ENCODE assay signal across 10 cellular contexts in genomic region chr14:76782885-76783566, GRCh38. TPM values are rescaled to one million over a fixed set of nuclear protein-coding genes. Genes with fewer than 3 reads are reported as not detected.
A peak's percentile ranks its signal among the peaks of the same experiment; 100 is the strongest.
DNase-seq lines count a peak whose midpoint lies in the region; ATAC-seq and TF ChIP-seq lines count a peak whose summit lies in the region.
"Had no signal": no experiment of that assay in that cellular context is flagged by ENCODE, and none has a peak within 500 bp of the region (broad histone marks: within the 10 kb centered on the region; RNA-seq: fewer than 3 reads in every experiment).

No MANE protein-coding gene starts in this region.

- H3K4me3 ChIP-seq in breast epithelium: no peak overlapping the region
- no peak overlapping the region for H3K4me3 ChIP-seq in mammary epithelial cell (replicated peaks in 1 of 3; ENCODE audit: insufficient read depth in 1 of 3, low read depth in 2 of 3, low read length in 3 of 3)
- peak overlapping the region in 1 of 2 experiments; percentile 23 for H3K4me3 ChIP-seq in mesenchymal stem cell (ENCODE audit: insufficient read depth in 1 of 2, low read depth in 1 of 2, low read length in 2 of 2)
- no peak overlapping the region for H3K4me3 ChIP-seq in thyroid gland (replicated peaks in 1 of 3)

- H3K79me1 ChIP-seq in mesenchymal stem cell (replicated peaks; ENCODE audit: low read length, poor library complexity, severe bottlenecking): peaks cover 3% of the 10 kb centered on the region

- no TSS peak for BruUV-seq in mammary epithelial cell (replicated peaks; lab: Mats Ljungman, UMichigan)

- intact Hi-C loops in breast epithelium (cut with DNase I; ENCODE audit: low total_unique reads): loop anchor here (5.0 kb wide), 1 partner anchor 684 kb away; no protein-coding TSS in a partner anchor
- intact Hi-C loops in mammary epithelial cell (cut with micrococcal nuclease): no loop called here
- intact Hi-C loops in thyroid gland (cut with DNase I): loop anchor here (10.0 kb wide), 1 partner anchor 78 kb away; no protein-coding TSS in a partner anchor

- 55% methylated on average over 8 of the region's 9 CpGs for WGBS in mammary epithelial cell (ENCODE audit: low coverage, missing lambda C conversion rate)
- WGBS in mesenchymal stem cell: 72% methylated on average over 8 of the region's 9 CpGs
- 51 to 62% methylated on average over 8 to 9 of the region's 9 CpGs for WGBS in thyroid gland, 2 donors

- H4K20me1 ChIP-seq in mammary epithelial cell (ENCODE audit: insufficient read depth, low read length): no peaks in the 10 kb centered on the region

- POLR2A ChIA-PET in HEK293T (lab: Yijun Ruan, JAX): no interaction called here

- CTCF ChIA-PET in mammary epithelial cell (lab: Charles Lee; ENCODE audit: low non-redundant PET) (no interaction called here), HEK293T (lab: Yijun Ruan, JAX) (interaction anchor here (5.7 kb wide), 1 partner anchor 74 kb away, joined by 69 read pairs; no protein-coding TSS in a partner anchor)

- no peak overlapping the region for H3K14ac ChIP-seq in mesenchymal stem cell (ENCODE audit: low read length in 2 of 2)

- in situ Hi-C loops in mammary epithelial cell (cut with MboI; ENCODE audit: low sequenced_read_pairs in 2 of 2): no loop called here

- no peak overlapping the region for H3K9ac ChIP-seq in mammary epithelial cell (ENCODE audit: insufficient read depth, low read length)
- H3K9ac ChIP-seq in mesenchymal stem cell (ENCODE audit: low read length): no peak overlapping the region

- no peak overlapping the region for H2BK120ac ChIP-seq in mesenchymal stem cell (ENCODE audit: low read depth, low read length)

- H2BK12ac ChIP-seq in mesenchymal stem cell (ENCODE audit: low read length in 2 of 2): no peak overlapping the region

- H3K4ac ChIP-seq in mesenchymal stem cell (ENCODE audit: low read depth in 1 of 2, low read length in 2 of 2): peak overlapping the region in 1 of 2 experiments; percentile 41

- ATAC-seq in GM19467 (IDR thresholded peaks at IDR 0.05; ENCODE audit: unreplicated experiment): no peak

- no peaks in the 10 kb centered on the region for H3K36me3 ChIP-seq in breast epithelium
- peaks cover 4% of the 10 kb centered on the region for H3K36me3 ChIP-seq in mammary epithelial cell (ENCODE audit: insufficient read depth, low read length)
- peaks cover 33 to 64% of the 10 kb centered on the region in 2 experiments for H3K36me3 ChIP-seq in mesenchymal stem cell (ENCODE audit: control insufficient read depth in 1 of 2, insufficient read depth in 2 of 2, low read depth in 1 of 2, low read length in 2 of 2)
- H3K36me3 ChIP-seq in thyroid gland: peaks cover 11% of the 10 kb centered on the region in 2 donors

- H4K8ac ChIP-seq in mesenchymal stem cell (ENCODE audit: low read length): no peak overlapping the region

- H3K18ac ChIP-seq in mesenchymal stem cell (ENCODE audit: low read depth in 1 of 2, low read length in 2 of 2): no peak overlapping the region

- H3K4me2 ChIP-seq in mammary epithelial cell (ENCODE audit: insufficient read depth, low read depth, low read length) (no peak overlapping the region), mesenchymal stem cell (ENCODE audit: low read length, poor library complexity, severe bottlenecking) (no peak overlapping the region)

- no peaks in the 10 kb centered on the region for H3K27me3 ChIP-seq in breast epithelium
- no peaks in the 10 kb centered on the region for H3K27me3 ChIP-seq in mammary epithelial cell (ENCODE audit: insufficient read depth, low read length)
- H3K27me3 ChIP-seq in mesenchymal stem cell (ENCODE audit: control insufficient read depth in 1 of 2, insufficient read depth in 1 of 2, low read length in 2 of 2): no peaks in the 10 kb centered on the region
- H3K27me3 ChIP-seq in thyroid gland: no peaks in the 10 kb centered on the region

- H2BK15ac ChIP-seq in mesenchymal stem cell (ENCODE audit: low read depth, poor library complexity, severe bottlenecking): no peak overlapping the region

- H3K9me3 ChIP-seq in breast epithelium: no peaks in the 10 kb centered on the region
- H3K9me3 ChIP-seq in mammary epithelial cell (replicated peaks; ENCODE audit: insufficient read depth, low read length): no peaks in the 10 kb centered on the region
- H3K9me3 ChIP-seq in mesenchymal stem cell (ENCODE audit: control insufficient read depth, low read length): no peaks in the 10 kb centered on the region
- no peaks in the 10 kb centered on the region for H3K9me3 ChIP-seq in thyroid gland

- TF ChIP-seq POLR2A in breast epithelium (IDR thresholded peaks at IDR 0.05) (no peak), thyroid gland (IDR thresholded peaks at IDR 0.05) (no peak)

- no peaks in the 10 kb centered on the region for H3K4me1 ChIP-seq in breast epithelium
- peaks cover 16% of the 10 kb centered on the region for H3K4me1 ChIP-seq in mammary epithelial cell (ENCODE audit: insufficient read depth, low read length)
- peaks cover 7% of the 10 kb centered on the region for H3K4me1 ChIP-seq in mesenchymal stem cell (ENCODE audit: control insufficient read depth, insufficient read depth, low read depth, low read length)
- no peaks in the 10 kb centered on the region for H3K4me1 ChIP-seq in thyroid gland

- peak in 1 of 2 donors; percentile 15 for DNase-seq in breast epithelium (ENCODE audit: low spot score in 2 of 2)
- no peak for DNase-seq in mammary epithelial cell
- peak; percentile 44 for DNase-seq in mesenchymal stem cell
- no peak for DNase-seq in DMS53 (lab: John Stamatoyannopoulos, UW)
- DNase-seq in HEK293T (ENCODE audit: extremely low spot score): no peak
- DNase-seq in thyroid gland: no peak
- DNase-seq: NCI-H510A treated with DMSO at 0.1 percent for 48 hours, T1000 had no signal

- TF ChIP-seq CTCF in breast epithelium (IDR thresholded peaks at IDR 0.05) (no peak), mammary epithelial cell (conservative IDR thresholded peaks at IDR 0.05 in 1 of 2, IDR thresholded peaks at IDR 0.05 in 1 of 2; ENCODE audit: extremely low read depth in 1 of 2, insufficient read depth in 1 of 2, low read depth in 1 of 2, low read length in 2 of 2) (no peak), thyroid gland (IDR thresholded peaks at IDR 0.05) (no peak)

- no peak overlapping the region for H2AK5ac ChIP-seq in mesenchymal stem cell (ENCODE audit: low read length, severe bottlenecking)

- no peak overlapping the region for H2BK5ac ChIP-seq in mesenchymal stem cell (ENCODE audit: low read depth, low read length, poor library complexity, severe bottlenecking)

- peak overlapping the region; percentile 40 to 80 for H3K27ac ChIP-seq in breast epithelium
- no peak overlapping the region for H3K27ac ChIP-seq in mammary epithelial cell (ENCODE audit: insufficient read depth, low read depth, low read length)
- peak overlapping the region; percentile 65 for H3K27ac ChIP-seq in angular gyrus (ENCODE audit: low read depth, low read length)
- no peak overlapping the region for H3K27ac ChIP-seq in mesenchymal stem cell (ENCODE audit: low read length, poor library complexity, severe bottlenecking)
- H3K27ac ChIP-seq in thyroid gland: no peak overlapping the region

- dilution Hi-C loops in mammary epithelial cell (cut with HindIII; ENCODE audit: low sequenced_read_pairs): no loop called here

- no peak overlapping the region for H4K91ac ChIP-seq in mesenchymal stem cell (ENCODE audit: low read length)

- H3K79me2 ChIP-seq in mammary epithelial cell (ENCODE audit: insufficient read depth, low read length): no peaks in the 10 kb centered on the region

- H2AFZ ChIP-seq in mammary epithelial cell (ENCODE audit: low read depth, low read length): no peak overlapping the region
- H2AFZ ChIP-seq in mesenchymal stem cell (ENCODE audit: low read depth, low read length): no peak overlapping the region

- no peak overlapping the region for H3K23ac ChIP-seq in mesenchymal stem cell (ENCODE audit: low read length in 2 of 2)

TF ChIP-seq in HEK293T, 16 proteins besides CTCF, POLR2A, EP300 and RAD21:
- TF ChIP-seq FOXM1 (IDR thresholded peaks at IDR 0.05; ENCODE audit: borderline replicate concordance): no peak

RNA-seq across cellular contexts. Expression of gene VASH1, which starts 21.8 kb away (rescaled TPM):
- total RNA-seq in breast epithelium (1 to 10 TPM; 5.6 to 7.8 (median 5.8) TPM), mammary epithelial cell (1 to 10 TPM; 1.3 to 1.7 TPM), thyroid gland (1 to 10 TPM; 2.3 to 5.0 (median 3.1) TPM)
- polyA plus RNA-seq in mammary epithelial cell: 0.74 TPM
- polyA minus RNA-seq in mammary epithelial cell: 1.8 TPM
- 22.2 TPM for polyA plus RNA-seq in mesenchymal stem cell (2013, experiment 1 of 2)
- polyA plus RNA-seq in mesenchymal stem cell (2013, experiment 2 of 2): 21.4 TPM

RNA-seq across cellular contexts. Expression of gene ANGEL1, which starts 29.7 kb away (rescaled TPM):
- total RNA-seq in breast epithelium (10 to 100 TPM; 18.6 to 30.5 (median 24.7) TPM), mammary epithelial cell (10 to 100 TPM; 12.0 to 18.2 TPM), thyroid gland (10 to 100 TPM; 14.5 to 26.0 (median 18.4) TPM)
- 13.4 TPM for polyA plus RNA-seq in mammary epithelial cell
- polyA minus RNA-seq in mammary epithelial cell: 11.0 TPM
- 6.7 TPM for polyA plus RNA-seq in mesenchymal stem cell (2013, experiment 1 of 2)
- polyA plus RNA-seq in mesenchymal stem cell (2013, experiment 2 of 2): 6.5 TPM

RNA-seq across cellular contexts. Expression of gene LRRC74A, which starts 43.2 kb away (rescaled TPM):
- not detected for total RNA-seq in breast epithelium
- total RNA-seq in mammary epithelial cell: not detected
- not detected for polyA plus RNA-seq in mammary epithelial cell
- not detected for polyA minus RNA-seq in mammary epithelial cell
- polyA plus RNA-seq in mesenchymal stem cell (2013, experiment 1 of 2): not detected
- not detected for polyA plus RNA-seq in mesenchymal stem cell (2013, experiment 2 of 2)
- total RNA-seq in thyroid gland: not detected

Comparison
In these comparisons a context has a peak if more than half of its experiments do, and no peak if none do; other contexts are left out.
1. H3K27ac ChIP-seq: peak in breast epithelium (2 of 2) and angular gyrus (single experiment); none in mammary epithelial cell (single experiment), mesenchymal stem cell (single experiment) and thyroid gland (0 of 3).